ENCODE assay signal across 14 cellular contexts in genomic region chr10:30893208-30893607, GRCh38.
A peak's percentile ranks its signal among the peaks of the same experiment; 100 is the strongest.
DNase-seq lines count a peak whose midpoint lies in the region; ATAC-seq and TF ChIP-seq lines count a peak whose summit lies in the region.
"Had no signal": no experiment of that assay in that cellular context is flagged by ENCODE, and none has a peak within 500 bp of the region (broad histone marks: within the 10 kb centered on the region; RNA-seq: fewer than 3 reads in every experiment).

No MANE protein-coding gene starts in this region.

- H3K4me1 ChIP-seq in adipocyte (ENCODE audit: control insufficient read depth, insufficient read depth, low read length) (no peaks in the 10 kb centered on the region), osteoblast (ENCODE audit: insufficient read depth, low read length) (peaks cover 2% of the 10 kb centered on the region)

- H3K9me3 ChIP-seq in adipocyte (ENCODE audit: control insufficient read depth, low read length) (no peaks in the 10 kb centered on the region), osteoblast (ENCODE audit: low read depth, low read length) (no peaks in the 10 kb centered on the region)

- H3K36me3 ChIP-seq in adipocyte (ENCODE audit: control insufficient read depth, insufficient read depth, low read length, severe bottlenecking) (peaks cover 16% of the 10 kb centered on the region), osteoblast (ENCODE audit: insufficient read depth, low read length) (no peaks in the 10 kb centered on the region)

- peak overlapping the region; percentile 31 for H2AFZ ChIP-seq in osteoblast (ENCODE audit: low read length)
- H2AFZ ChIP-seq: PC-9 had no signal

- no peak for TF ChIP-seq CTCF in osteoblast (IDR thresholded peaks at IDR 0.05; ENCODE audit: extremely low read depth, low read depth, low read length)

- no peaks in the 10 kb centered on the region for H4K20me1 ChIP-seq in osteoblast (ENCODE audit: insufficient read depth, low read length)

- H3K27me3 ChIP-seq in adipocyte (replicated peaks; ENCODE audit: control insufficient read depth, insufficient read depth, low read length) (no peaks in the 10 kb centered on the region), osteoblast (ENCODE audit: insufficient read depth, low read length) (no peaks in the 10 kb centered on the region)

- H3K9ac ChIP-seq in adipocyte (ENCODE audit: low read length), result no peak overlapping the region

- ATAC-seq in GM19395 (IDR thresholded peaks at IDR 0.05; ENCODE audit: unreplicated experiment), result no peak
- ATAC-seq in HG02981 (IDR thresholded peaks at IDR 0.05; ENCODE audit: unreplicated experiment), result no peak

- no peak overlapping the region for H3K4me2 ChIP-seq in osteoblast (ENCODE audit: insufficient read depth, low read length)
- H3K4me2 ChIP-seq: PC-9 had no signal

- DNase-seq in ELR (ENCODE audit: low read depth), result peak; percentile 52
- peak; percentile 23 for DNase-seq in adipocyte (ENCODE audit: low read depth)
- DNase-seq in fibroblast of gingiva (ENCODE audit: low read depth), result peak; percentile 57
- no peak for DNase-seq in osteoblast (ENCODE audit: insufficient read length, low spot score, missing footprints)
- DNase-seq in activated CD4-positive, alpha-beta T cell treated with anti-CD3 and anti-CD28 coated beads, Interleukin-2, amount 50 U/mL, for 1 hour, result no peak
- DNase-seq: CD4-positive, alpha-beta memory T cell; DMS79 treated with DMSO at 0.1 percent for 48 hours; KBM-7; NCI-H1092 treated with DMSO at 0.1 percent for 48 hours; NCI-H1694; NCI-H69; PC-9 had no signal

- H3K79me2 ChIP-seq in osteoblast (ENCODE audit: insufficient read depth, low read length), result no peaks in the 10 kb centered on the region

- H3K4me3 ChIP-seq in adipocyte (ENCODE audit: low read length) (no peak overlapping the region), osteoblast (ENCODE audit: insufficient read depth, low read length) (no peak overlapping the region)
- H3K4me3 ChIP-seq: PC-9 had no signal

- H3K27ac ChIP-seq in osteoblast (ENCODE audit: low read depth, low read length), result no peak overlapping the region
- H3K27ac ChIP-seq: PC-9 had no signal

Comparison
In these comparisons a context has a peak if more than half of its experiments do, and no peak if none do; other contexts are left out.
1. DNase-seq: peak in ELR (single experiment), adipocyte (single experiment) and fibroblast of gingiva (single experiment); none in osteoblast (single experiment) and activated CD4-positive, alpha-beta T cell treated with anti-CD3 and anti-CD28 coated beads, Interleukin-2, amount 50 U/mL, for 1 hour (single experiment).